Comparison of ENCODE assay signal across 8 cellular contexts in the genomic region with DNA sequence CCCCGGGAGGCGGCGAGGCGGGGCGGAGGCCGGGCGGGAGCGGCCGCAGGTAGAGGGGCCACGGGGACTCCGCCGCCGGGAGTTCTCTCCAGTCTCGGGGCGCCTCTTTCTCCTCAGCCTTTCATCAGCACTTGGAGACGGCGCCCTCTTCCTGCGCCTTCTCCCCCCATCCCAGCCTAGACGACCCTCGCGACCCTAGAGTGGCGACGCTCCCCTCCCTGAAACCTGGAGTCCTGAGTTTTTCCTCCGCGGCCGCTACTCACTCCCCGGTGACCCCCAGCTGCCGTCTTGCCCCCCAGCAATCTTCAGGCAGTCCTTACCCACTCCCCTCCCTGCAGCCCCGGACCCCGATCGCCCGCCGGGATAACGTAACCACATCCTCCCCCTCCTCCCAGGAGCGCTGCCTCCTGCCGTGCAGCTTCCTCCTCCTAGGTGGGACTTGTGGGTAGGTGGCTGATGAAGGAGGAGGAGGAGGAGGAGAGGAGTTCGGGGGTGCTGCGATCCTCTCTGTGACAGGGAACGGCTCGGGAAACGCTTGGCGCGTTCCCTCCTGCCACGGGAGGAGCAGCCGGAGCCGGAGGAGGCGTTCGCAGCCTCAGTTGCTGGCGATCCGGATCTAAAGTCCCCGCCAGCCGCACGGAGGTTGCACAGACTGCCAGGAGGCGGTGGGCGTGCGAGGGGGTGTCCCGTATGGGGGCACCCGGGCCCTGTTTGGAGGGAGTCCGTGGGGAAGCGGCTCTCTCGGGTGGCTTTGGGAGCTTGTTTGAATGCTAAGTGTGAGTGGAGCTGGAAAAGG. TPM values are rescaled to one million over a fixed set of nuclear protein-coding genes. Genes with fewer than 3 reads are reported as not detected.
DNase-seq lines count a peak whose midpoint lies in the region; ATAC-seq lines count a peak whose summit lies in the region.

No MANE protein-coding gene starts in this region.

- peaks cover 0 to 14% of the 10 kb centered on the region in 2 donors for H3K9me3 ChIP-seq in muscle layer of duodenum (ENCODE audit: control insufficient read depth in 1 of 2, low read length in 2 of 2)

- ATAC-seq in esophagus mucosa, result peak; percentile 29

- DNase-seq in NCI-H1417 (lab: John Stamatoyannopoulos, UW) (peak; percentile 40 to 79 (median 76)), NCI-H1417 treated with DMSO at 0.1 percent for 48 hours (lab: John Stamatoyannopoulos, UW) (no peak), Kasumi-1 (lab: John Stamatoyannopoulos, UW) (peak; percentile 31 to 55), ureter (ENCODE audit: low spot score) (peak; percentile 53), NCI-H1694 treated with DMSO at 0.1 percent for 48 hours (lab: John Stamatoyannopoulos, UW) (no peak)
- peak; percentile 67 for DNase-seq in activated CD8-positive, alpha-beta memory T cell treated with anti-CD3 and anti-CD28 coated beads for 24 hours

- H3K36me3 ChIP-seq in muscle layer of duodenum (ENCODE audit: control insufficient read depth in 1 of 2, insufficient read depth in 2 of 2, low read length in 2 of 2), result no peaks in the 10 kb centered on the region

- peak overlapping the region; percentile 81 for H3K27ac ChIP-seq in muscle layer of duodenum (ENCODE audit: low read length)

- H3K4me3 ChIP-seq in muscle layer of duodenum (ENCODE audit: low read depth in 1 of 2, low read length in 2 of 2), result peak overlapping the region; percentile 90 to 98

- peaks cover 0 to 12% of the 10 kb centered on the region in 2 donors for H3K4me1 ChIP-seq in muscle layer of duodenum (ENCODE audit: control insufficient read depth in 1 of 2, insufficient read depth in 2 of 2, low read length in 2 of 2)

- no peaks in the 10 kb centered on the region for H3K27me3 ChIP-seq in muscle layer of duodenum (ENCODE audit: low read depth, low read length)

RNA-seq across cellular contexts. Expression of gene PLEKHA5, which starts 0.9 kb away (rescaled TPM):
- total RNA-seq in esophagus mucosa, result 32.7 TPM
- total RNA-seq in ureter, result 102 TPM

Comparison
In these comparisons a context has a peak if more than half of its experiments do, and no peak if none do; other contexts are left out.
1. DNase-seq: peak in NCI-H1417 (3 of 3), Kasumi-1 (2 of 2), activated CD8-positive, alpha-beta memory T cell treated with anti-CD3 and anti-CD28 coated beads for 24 hours (single experiment) and ureter (single experiment); none in NCI-H1417 treated with DMSO at 0.1 percent for 48 hours (single experiment) and NCI-H1694 treated with DMSO at 0.1 percent for 48 hours (single experiment).